In the genomic region with DNA sequence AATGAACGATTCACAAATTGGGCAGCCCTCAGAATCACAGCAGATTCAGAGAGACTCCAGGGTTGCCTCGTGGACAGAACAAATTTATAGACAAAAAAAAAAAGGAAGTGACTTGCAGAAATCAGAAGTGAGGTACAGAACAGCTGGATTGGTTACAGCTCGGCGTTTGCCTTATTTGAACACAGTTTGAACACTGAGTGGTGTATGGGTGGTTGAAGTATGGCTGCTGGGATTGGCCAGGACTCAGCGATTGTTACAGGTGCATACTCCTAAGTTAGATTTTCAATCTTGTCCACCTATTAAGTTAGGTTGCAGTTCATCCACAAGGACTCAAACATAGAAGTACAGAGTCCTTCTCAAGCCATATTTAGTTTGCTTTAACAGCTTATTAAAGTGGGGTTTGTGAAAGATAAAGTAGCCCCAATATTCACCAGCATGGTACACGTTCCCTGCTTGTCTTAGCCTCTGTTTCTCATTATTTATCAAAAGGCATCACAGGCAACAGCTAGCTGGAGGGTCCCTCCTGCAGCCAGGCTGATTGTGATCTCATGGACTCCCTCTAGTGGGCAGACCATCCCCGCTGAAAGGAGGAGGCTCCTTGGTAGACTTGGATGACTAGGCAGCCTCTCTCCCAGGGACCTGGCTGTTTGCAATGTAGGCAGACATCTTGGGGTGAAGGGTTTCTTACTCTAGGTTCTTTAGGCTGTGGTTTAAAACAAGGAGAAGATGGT, we compare ENCODE assay signal across 7 cellular contexts. TPM values are rescaled to one million over a fixed set of nuclear protein-coding genes. Genes with fewer than 3 reads are reported as not detected.
DNase-seq lines count a peak whose midpoint lies in the region; ATAC-seq, FAIRE-seq and TF ChIP-seq lines count a peak whose summit lies in the region.

No MANE protein-coding gene starts in this region.

- in situ Hi-C loops in SK-MEL-5 (cut with HindIII; ENCODE audit: low pct_unique_long_range_greater_than_20kb, low sequenced_read_pairs) = no loop called here

- TF ChIP-seq POLR2A in body of pancreas (IDR thresholded peaks at IDR 0.05) = peak in 2 of 3 donors; percentile 66 to 68

- no peak overlapping the region for H3K4me2 ChIP-seq in keratinocyte (ENCODE audit: control insufficient read depth, extremely low read depth, insufficient read depth, low read depth, low read length)

- no peak overlapping the region for H2AFZ ChIP-seq in keratinocyte (ENCODE audit: control insufficient read depth, low read length)

- ATAC-seq in body of pancreas = peak; percentile 99
- no peak for ATAC-seq in HG02981 (IDR thresholded peaks at IDR 0.05; ENCODE audit: unreplicated experiment)

- H3K27ac ChIP-seq in body of pancreas = peak overlapping the region in 3 of 4 donors; percentile 77 to 89 (median 80)
- no peak overlapping the region for H3K27ac ChIP-seq in keratinocyte (ENCODE audit: control insufficient read depth, insufficient read depth, low read length)

- H3K9me1 ChIP-seq in keratinocyte (ENCODE audit: control insufficient read depth, extremely low read depth, insufficient read depth, low read length) = no peaks in the 10 kb centered on the region

- H3K9me3 ChIP-seq in body of pancreas = no peaks in the 10 kb centered on the region
- H3K9me3 ChIP-seq in keratinocyte (ENCODE audit: control insufficient read depth, low read depth, low read length) = no peaks in the 10 kb centered on the region

- dilution Hi-C loops in keratinocyte (cut with MboI; ENCODE audit: extremely low pct_ligation_motif_present, low sequenced_read_pairs) = no loop called here

- TF ChIP-seq CTCF in GM06990 (IDR thresholded peaks at IDR 0.05; ENCODE audit: insufficient read depth, low read length, poor library complexity, severe bottlenecking) (peak; percentile 85), body of pancreas (IDR thresholded peaks at IDR 0.05) (peak; percentile 62 to 87 (median 76)), keratinocyte (optimal IDR thresholded peaks at IDR 0.05 in 1 of 3, IDR thresholded peaks at IDR 0.05 in 1 of 3, conservative IDR thresholded peaks at IDR 0.05 in 1 of 3; ENCODE audit: extremely low read depth in 1 of 3, insufficient read depth in 2 of 3, low read length in 3 of 3) (peak; percentile 79 to 89 (median 82))

- intact Hi-C loops in body of pancreas (cut with DNase I) = no loop called here

- DNase-seq in GM06990 (ENCODE audit: extremely low read depth, insufficient read length) (peak; percentile 26), HTR-8/SVneo (ENCODE audit: insufficient read length, low spot score) (peak; percentile 63), SK-MEL-5 (ENCODE audit: low read depth, low spot score) (peak; percentile 90), body of pancreas (peak; percentile 84 to 91 (median 88)), keratinocyte (ENCODE audit: low read depth, low spot score) (no peak)
- peak; percentile 43 for DNase-seq in stimulated activated CD4-positive, alpha-beta T cell treated with anti-CD3 and anti-CD28 coated beads, Interleukin-4, amount 100 ng/mL, for 1 hour

- peak; percentile 80 for FAIRE-seq in HTR-8/SVneo (lab: Jason Lieb, UNC)
- FAIRE-seq in keratinocyte (lab: Jason Lieb, UNC) = peak; percentile 72

- H3K9ac ChIP-seq in keratinocyte (ENCODE audit: control insufficient read depth, extremely low read depth, insufficient read depth, low read length) = no peak overlapping the region

- H3K36me3 ChIP-seq in GM06990 (ENCODE audit: control insufficient read depth, insufficient read depth, low read length) = no peaks in the 10 kb centered on the region
- H3K36me3 ChIP-seq in body of pancreas (replicated peaks in 1 of 2; ENCODE audit: insufficient read depth in 1 of 2, low read depth in 2 of 2) = no peaks in the 10 kb centered on the region
- no peaks in the 10 kb centered on the region for H3K36me3 ChIP-seq in keratinocyte (ENCODE audit: control insufficient read depth in 2 of 2, extremely low read depth in 1 of 2, insufficient read depth in 2 of 2, low read length in 2 of 2)

- peaks cover 10% of the 10 kb centered on the region for H3K4me1 ChIP-seq in body of pancreas
- H3K4me1 ChIP-seq in keratinocyte (ENCODE audit: control insufficient read depth, extremely low read depth, insufficient read depth, low read length) = no peaks in the 10 kb centered on the region

- H3K4me3 ChIP-seq in GM06990 (replicated peaks; ENCODE audit: low read depth, low read length) = no peak overlapping the region
- no peak overlapping the region for H3K4me3 ChIP-seq in body of pancreas
- H3K4me3 ChIP-seq in keratinocyte (ENCODE audit: control insufficient read depth in 2 of 3, extremely low read depth in 1 of 3, insufficient read depth in 2 of 3, low read depth in 1 of 3, low read length in 3 of 3) = no peak overlapping the region

- H3K27me3 ChIP-seq in GM06990 (replicated peaks; ENCODE audit: control insufficient read depth, insufficient read depth, low read length) (no peaks in the 10 kb centered on the region), body of pancreas (no peaks in the 10 kb centered on the region), keratinocyte (ENCODE audit: control insufficient read depth, extremely low read depth, insufficient read depth, low read length) (no peaks in the 10 kb centered on the region)

- H3K79me2 ChIP-seq in keratinocyte (ENCODE audit: control insufficient read depth, insufficient read depth, low read length) = no peaks in the 10 kb centered on the region

- no peaks in the 10 kb centered on the region for H4K20me1 ChIP-seq in keratinocyte (ENCODE audit: control insufficient read depth, extremely low read depth, insufficient read depth, low read length)

- WGBS in body of pancreas, 2 donors = 23 to 26% methylated on average over 7 of the region's 7 CpGs

RNA-seq across cellular contexts. Expression of a gene that starts 17.6 kb away (rescaled TPM):
- total RNA-seq in SK-MEL-5 (2014; rRNA removed; shearing (Covaris generic)) = 0.19 and 1.1 TPM in 2 replicates
- 0.52 and 0.71 TPM in 2 replicates for polyA plus RNA-seq in SK-MEL-5 (2015; cell fraction: cytosol; rRNA removed)
- polyA plus RNA-seq in SK-MEL-5 (2015; cell fraction: nucleus; rRNA removed) = 0.77 and 1.0 TPM in 2 replicates
- 10 to 100 TPM; 54.7 to 65.3 TPM for total RNA-seq in body of pancreas
- polyA plus RNA-seq in keratinocyte = 0.09 to 0.35 TPM (median 0.17 TPM) in 3 replicates
- not detected for polyA plus RNA-seq in keratinocyte (2011; ENCODE audit: low read depth)
- polyA plus RNA-seq in keratinocyte (2011; cell fraction: cytosol; rRNA removed) = 0.15 and 0.19 TPM in 2 replicates
- polyA plus RNA-seq in keratinocyte (2011; cell fraction: nucleus; rRNA removed) = 0.20 and 0.25 TPM in 2 replicates
- 0.23 and 0.30 TPM in 2 replicates for polyA plus RNA-seq in keratinocyte (2012; ENCODE audit: low replicate concordance)
- 0.23 to 0.77 TPM (median 0.30 TPM) in 3 replicates for polyA minus RNA-seq in keratinocyte
- not detected for polyA minus RNA-seq in keratinocyte (2011; cell fraction: cytosol; rRNA and poly(A)+ RNA removed)
- not detected in 2 replicates for polyA minus RNA-seq in keratinocyte (2011; cell fraction: nucleus; rRNA and poly(A)+ RNA removed)

Comparison
In these comparisons a context has a peak if more than half of its experiments do, and no peak if none do; other contexts are left out.
1. RNA of a gene that starts 17.6 kb away (total RNA-seq): 54.7 to 65.3 TPM in body of pancreas; 0.19 to 1.1 TPM in SK-MEL-5; every median in the first group is over 10 times any median in the second.
2. Peak in every context shown above with its lines, with median percentiles within 50 percentile points of each other: CTCF ChIP-seq.